In genomic region chr1:185317886-185318310, GRCh38 we compare ENCODE assay signal across 7 cellular contexts. TPM values are rescaled to one million over a fixed set of nuclear protein-coding genes. Genes with fewer than 3 reads are reported as not detected.
DNase-seq lines count a peak whose midpoint lies in the region; ATAC-seq, FAIRE-seq and TF ChIP-seq lines count a peak whose summit lies in the region.

No MANE protein-coding gene starts in this region.

- H3K27ac ChIP-seq in duodenal mucosa (ENCODE audit: low read depth, low read length): peak overlapping the region; percentile 86

- H3K4me1 Mint-ChIP-seq in activated CD4-positive, alpha-beta T cell treated with anti-CD3 and anti-CD28 coated beads for 36 hours: peaks cover 34% of the 10 kb centered on the region

- peaks cover 2% of the 10 kb centered on the region for H3K9me3 Mint-ChIP-seq in activated CD4-positive, alpha-beta T cell treated with anti-CD3 and anti-CD28 coated beads for 36 hours (ENCODE audit: low read depth)

- H3K27me3 Mint-ChIP-seq in activated CD4-positive, alpha-beta T cell treated with anti-CD3 and anti-CD28 coated beads for 36 hours: no peaks in the 10 kb centered on the region

- intact Hi-C loops in activated CD4-positive, alpha-beta T cell treated with anti-CD3 and anti-CD28 coated beads for 36 hours (cut with DNase I, micrococcal nuclease): loop anchor here (1.0 to 10.0 kb wide), 17 partner anchors 21 to 1846 kb away; partner anchors contain the start of genes ARPC5 (in 2 of the 2), EDEM3 (in 2 of the 2), ODR4 (in 1 of the 2) and RNF2 (in 1 of the 2)
- intact Hi-C loops in mucosa of descending colon (cut with DNase I, micrococcal nuclease): loop anchor here in 1 of 2 donors (10.0 kb wide), 1 partner anchor 367 kb away; no protein-coding TSS in a partner anchor

- H3K4me1 ChIP-seq in duodenal mucosa (ENCODE audit: control insufficient read depth in 1 of 2, insufficient read depth in 2 of 2, low read length in 2 of 2): peaks cover 24 to 32% of the 10 kb centered on the region in 2 donors
- peaks cover 7% of the 10 kb centered on the region for H3K4me1 ChIP-seq in mucosa of descending colon (ENCODE audit: low read depth)

- DNase-seq in GM18507 (ENCODE audit: extremely low spot score, insufficient read length, low read depth): peak; percentile 39
- peak; percentile 43 for DNase-seq in NCI-H128 (lab: John Stamatoyannopoulos, UW; ENCODE audit: unreplicated experiment)
- peak; percentile 88 for DNase-seq in activated CD4-positive, alpha-beta T cell treated with anti-CD3 and anti-CD28 coated beads for 36 hours
- peak; percentile 63 to 73 (median 63) for DNase-seq in mucosa of descending colon
- peak; percentile 37 for DNase-seq in stimulated activated CD8-positive, alpha-beta memory T cell treated with anti-CD3 and anti-CD28 coated beads, Interleukin-7, amount 100 ng/mL, for 24 hours (ENCODE audit: low read depth)

- no peak for TF ChIP-seq CTCF in mucosa of descending colon (IDR thresholded peaks at IDR 0.05)

- CTCF ChIA-PET in activated CD4-positive, alpha-beta T cell treated with anti-CD3 and anti-CD28 coated beads for 36 hours (lab: Charles Lee): interaction anchor here (0.6 to 2.0 kb wide), 7 partner anchors 78 to 353 kb away, joined by 3 to 7 read pairs (median 3); no protein-coding TSS in a partner anchor

- H3K36me3 ChIP-seq in duodenal mucosa (ENCODE audit: control insufficient read depth in 1 of 2, insufficient read depth in 2 of 2, low read length in 2 of 2) (no peaks in the 10 kb centered on the region), mucosa of descending colon (ENCODE audit: low read depth) (no peaks in the 10 kb centered on the region)

- no peaks in the 10 kb centered on the region for H3K27me3 ChIP-seq in duodenal mucosa (ENCODE audit: control insufficient read depth in 1 of 2, insufficient read depth in 2 of 2, low read length in 2 of 2)

- H3K4me3 ChIP-seq in duodenal mucosa (ENCODE audit: low read depth in 1 of 2, low read length in 2 of 2): peak overlapping the region; percentile 80 to 89
- H3K4me3 ChIP-seq in mucosa of descending colon: peak overlapping the region; percentile 93

- peaks cover 27% of the 10 kb centered on the region for H3K36me3 Mint-ChIP-seq in activated CD4-positive, alpha-beta T cell treated with anti-CD3 and anti-CD28 coated beads for 36 hours (ENCODE audit: low read depth)

- peak overlapping the region; percentile 84 for H3K4me3 Mint-ChIP-seq in activated CD4-positive, alpha-beta T cell treated with anti-CD3 and anti-CD28 coated beads for 36 hours

- peak overlapping the region; percentile 79 to 84 for H3K9ac ChIP-seq in duodenal mucosa (ENCODE audit: low read depth in 1 of 2, low read length in 2 of 2)

- ATAC-seq in HG02623 (IDR thresholded peaks at IDR 0.05; ENCODE audit: unreplicated experiment): peak; percentile 36
- peak; percentile 50 for ATAC-seq in activated CD4-positive, alpha-beta T cell treated with anti-CD3 and anti-CD28 coated beads for 36 hours
- ATAC-seq in mucosa of descending colon: peak; percentile 8

- FAIRE-seq in GM18507 (lab: Jason Lieb, UNC): no peak

- peaks cover 0 to 2% of the 10 kb centered on the region in 2 donors for H3K9me3 ChIP-seq in duodenal mucosa (ENCODE audit: control insufficient read depth in 1 of 2, low read length in 2 of 2)
- no peaks in the 10 kb centered on the region for H3K9me3 ChIP-seq in mucosa of descending colon

- peak overlapping the region; percentile 99 for H3K27ac Mint-ChIP-seq in activated CD4-positive, alpha-beta T cell treated with anti-CD3 and anti-CD28 coated beads for 36 hours

- POLR2A ChIA-PET in activated CD4-positive, alpha-beta T cell treated with anti-CD3 and anti-CD28 coated beads for 36 hours (lab: Charles Lee): interaction anchor here (1.4 to 1.9 kb wide), 2 partner anchors 122 to 319 kb away, joined by 3 to 6 read pairs; no protein-coding TSS in a partner anchor

RNA-seq across cellular contexts. Expression of gene IVNS1ABP, which starts 0.9 kb away (rescaled TPM):
- total RNA-seq in activated CD4-positive, alpha-beta T cell treated with anti-CD3 and anti-CD28 coated beads for 36 hours: 100 to 1,000 TPM; 116 to 129 TPM
- 100 to 1,000 TPM; 111 to 213 (median 138) TPM for total RNA-seq in mucosa of descending colon

Comparison
In these comparisons a context has a peak if more than half of its experiments do, and no peak if none do; other contexts are left out.
1. Peak in every context shown above with its lines: DNase-seq, ATAC-seq, H3K4me3 ChIP-seq and H3K27ac ChIP-seq.
2. DNase-seq: peak in every context shown above with its lines; median percentile 88 in activated CD4-positive, alpha-beta T cell treated with anti-CD3 and anti-CD28 coated beads for 36 hours; 63 in mucosa of descending colon; 43 in NCI-H128; 39 in GM18507; 37 in stimulated activated CD8-positive, alpha-beta memory T cell treated with anti-CD3 and anti-CD28 coated beads, Interleukin-7, amount 100 ng/mL, for 24 hours.